In the genomic region with DNA sequence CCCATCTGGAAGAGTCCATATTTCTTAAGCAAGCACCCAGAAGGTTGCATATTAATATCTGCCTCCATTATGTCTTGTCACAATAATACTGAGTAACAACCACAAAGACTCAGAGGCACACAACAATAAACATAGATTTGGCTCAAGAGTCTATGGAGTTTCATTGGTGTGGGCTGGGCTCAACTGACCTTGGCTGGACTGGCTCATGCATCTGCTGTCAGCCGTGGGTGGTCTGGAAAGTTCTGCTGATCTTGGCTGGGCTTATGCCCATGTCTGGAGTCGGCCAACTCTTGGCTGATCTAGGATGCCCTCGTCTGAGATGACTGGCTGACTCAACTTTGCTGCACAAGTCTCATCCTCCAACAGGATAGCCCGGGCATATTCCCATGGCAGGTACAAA, we compare ENCODE assay signal across 24 cellular contexts.
"Had no signal": no experiment of that assay in that cellular context is flagged by ENCODE, and none has a peak within 500 bp of the region (broad histone marks: within the 10 kb centered on the region; RNA-seq: fewer than 3 reads in every experiment).

No MANE protein-coding gene starts in this region.

- H3K4me3 ChIP-seq: hepatocyte, pancreas, sigmoid colon, smooth muscle cell, stomach, suprapubic skin, transverse colon had no signal

- H3K9me3 ChIP-seq: pancreas, sigmoid colon, stomach, suprapubic skin, transverse colon had no signal

- H3K27ac ChIP-seq: epithelial cell of prostate, hepatocyte, pancreas, stomach, suprapubic skin, transverse colon had no signal

- ATAC-seq: stimulated activated memory B cell treated with anti-CD40 and anti-IgM and Interleukin-4, amounts not matched to agents 10 μg/mL and 1 μg/mL and 100 μg/mL, for 72 hours; WTC11 had no signal

- DNase-seq: activated CD4-positive, alpha-beta T cell treated with anti-CD3 and anti-CD28 coated beads, Interleukin-2, amount 50 U/mL, for 4 hours; activated naive CD4-positive, alpha-beta T cell treated with Interleukin-2 at 50 U/mL for 16 hours; activated naive CD8-positive, alpha-beta T cell treated with anti-CD3 and anti-CD28 coated beads for 36 hours; activated T-cell treated with anti-CD3 and anti-CD28 coated beads, Interleukin-2, amount 50 U/mL, for 48 hours; amniotic stem cell; cortex of kidney; endodermal cell; foreskin melanocyte; glutamatergic neuron; immature natural killer cell; midbrain; nephron progenitor cell; pancreas; sigmoid colon; stimulated activated CD4-positive, alpha-beta T cell treated with anti-CD3 and anti-CD28 coated beads, Interleukin-15, amount 100 ng/mL, for 24 hours; stomach; T1000; transverse colon had no signal

- H3K4me1 ChIP-seq: pancreas, sigmoid colon, stomach, suprapubic skin, transverse colon had no signal

- H3K27me3 ChIP-seq: pancreas, sigmoid colon, transverse colon had no signal

- H3K36me3 ChIP-seq: pancreas, sigmoid colon, stomach, suprapubic skin, transverse colon had no signal
